8 cellular contexts compared by ENCODE assay signal in the genomic region with DNA sequence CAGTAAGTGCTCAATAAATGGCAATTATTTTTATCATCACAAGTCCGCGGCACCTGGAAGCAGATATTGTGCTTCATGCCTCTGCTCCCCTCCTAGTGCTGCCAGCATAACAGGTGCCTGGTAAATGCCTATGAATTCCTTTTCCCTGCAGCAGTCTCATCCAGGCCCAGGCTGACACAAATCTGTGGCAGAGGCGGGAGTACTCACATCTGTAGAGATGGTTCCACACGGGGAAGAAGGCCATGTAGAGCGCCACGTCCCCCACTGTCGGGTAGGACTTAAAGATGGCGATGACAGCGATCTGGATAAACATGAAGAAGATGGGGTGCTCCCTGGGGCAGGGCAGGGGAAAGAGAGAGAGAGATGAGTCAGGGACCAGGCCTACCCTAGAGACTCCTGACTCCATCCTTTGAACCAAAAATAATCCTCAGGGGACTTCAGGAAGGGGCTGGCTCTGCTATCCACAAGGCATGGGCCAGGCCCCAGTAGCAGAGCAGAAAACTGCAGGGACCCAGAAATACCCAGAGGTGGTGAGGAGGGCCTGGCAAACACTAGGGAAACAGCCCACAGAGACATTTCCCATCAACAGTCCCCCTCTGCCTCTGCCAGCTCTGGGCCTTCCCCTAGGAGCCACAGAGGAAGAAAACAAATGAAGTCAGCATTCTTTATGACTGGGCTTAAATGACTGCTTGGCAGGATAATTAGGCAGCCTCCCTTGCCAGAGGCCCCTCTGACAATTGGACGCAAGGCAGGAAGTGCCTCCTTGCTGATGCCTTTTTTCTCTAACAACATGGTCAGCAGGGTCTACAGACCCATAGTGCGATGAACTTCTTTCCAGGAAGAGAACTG. TPM values are rescaled to one million over a fixed set of nuclear protein-coding genes. Genes with fewer than 3 reads are reported as not detected.
DNase-seq lines count a peak whose midpoint lies in the region; ATAC-seq and TF ChIP-seq lines count a peak whose summit lies in the region.

No MANE protein-coding gene starts in this region.

- CTCF ChIA-PET in Calu3 (lab: Charles Lee), result interaction anchor here (1.0 to 2.6 kb wide), 2 partner anchors 10 to 188 kb away, joined by 3 to 34 read pairs; no protein-coding TSS in a partner anchor

- in situ Hi-C loops in ACHN (cut with HindIII; ENCODE audit: low pct_ligation_motif_present, low pct_unique_long_range_greater_than_20kb, low sequenced_read_pairs), result no loop called here

- H3K4me3 Mint-ChIP-seq in endodermal cell (no peak overlapping the region), neural progenitor cell (no peak overlapping the region), Calu3 (ENCODE audit: low read depth, unreplicated experiment) (no peak overlapping the region)

- no peak overlapping the region for H3K4me3 ChIP-seq in endodermal cell (ENCODE audit: low read length)
- H3K4me3 ChIP-seq in neural progenitor cell, result no peak overlapping the region

- H4K20me1 ChIP-seq in neural progenitor cell (ENCODE audit: low read depth), result no peaks in the 10 kb centered on the region

- H3K9ac ChIP-seq in endodermal cell (ENCODE audit: extremely low read depth, low read length, poor library complexity, severe bottlenecking), result no peak overlapping the region
- no peak overlapping the region for H3K9ac ChIP-seq in neural progenitor cell

- TF ChIP-seq CTCF in endodermal cell (conservative IDR thresholded peaks at IDR 0.05) (no peak), neural progenitor cell (IDR thresholded peaks at IDR 0.05) (no peak), Calu3 (IDR thresholded peaks at IDR 0.05; ENCODE audit: unreplicated experiment) (no peak)

- H3K4me1 ChIP-seq in endodermal cell (ENCODE audit: control insufficient read depth, insufficient read depth, low read length), result no peaks in the 10 kb centered on the region
- H3K4me1 ChIP-seq in neural progenitor cell, result peaks cover 4% of the 10 kb centered on the region

- ATAC-seq in GM21447 (IDR thresholded peaks at IDR 0.05; ENCODE audit: unreplicated experiment) (no peak), HG02885 (IDR thresholded peaks at IDR 0.05; ENCODE audit: poor library complexity, unreplicated experiment) (no peak)

- H3K27me3 ChIP-seq in endodermal cell (ENCODE audit: control insufficient read depth, insufficient read depth, low read length, poor library complexity, severe bottlenecking), result no peaks in the 10 kb centered on the region
- H3K27me3 ChIP-seq in neural progenitor cell, result no peaks in the 10 kb centered on the region

- peaks cover 24% of the 10 kb centered on the region for H3K36me3 ChIP-seq in endodermal cell (ENCODE audit: control insufficient read depth, insufficient read depth, low read length)
- no peaks in the 10 kb centered on the region for H3K36me3 ChIP-seq in neural progenitor cell

- H3K36me3 Mint-ChIP-seq in endodermal cell (ENCODE audit: low read depth) (peaks cover 31% of the 10 kb centered on the region), neural progenitor cell (peaks cover 6% of the 10 kb centered on the region), Calu3 (ENCODE audit: insufficient read depth, unreplicated experiment) (no peaks in the 10 kb centered on the region)

- H3K4me1 Mint-ChIP-seq in endodermal cell (peaks cover 5% of the 10 kb centered on the region), neural progenitor cell (no peaks in the 10 kb centered on the region), Calu3 (ENCODE audit: low read depth, unreplicated experiment) (peaks cover 17% of the 10 kb centered on the region)

- intact Hi-C loops in Calu3 (cut with micrococcal nuclease; ENCODE audit: unreplicated experiment), result no loop called here

- H3K79me2 ChIP-seq in neural progenitor cell (ENCODE audit: low read depth), result no peaks in the 10 kb centered on the region

- H3K27me3 Mint-ChIP-seq in endodermal cell (ENCODE audit: insufficient read depth) (no peaks in the 10 kb centered on the region), neural progenitor cell (ENCODE audit: insufficient read depth, low read depth) (peaks cover 2% of the 10 kb centered on the region), Calu3 (ENCODE audit: unreplicated experiment) (no peaks in the 10 kb centered on the region)

- no TSS peak for BruUV-seq in Calu3 (replicated peaks; lab: Mats Ljungman, UMichigan)

- whole genome bisulfite sequencing in endodermal cell (ENCODE audit: insufficient coverage in 1 of 2, insufficient read length in 1 of 2), 2 experiments, result 96 to 99% methylated on average over 10 to 11 of the region's 11 CpGs

- no peak overlapping the region for H3K4me2 ChIP-seq in neural progenitor cell

- H3K27ac Mint-ChIP-seq in endodermal cell (peak overlapping the region; percentile 16), neural progenitor cell (no peak overlapping the region), Calu3 (ENCODE audit: unreplicated experiment) (no peak overlapping the region)

- H3K27ac ChIP-seq in endodermal cell (ENCODE audit: low read depth, low read length) (no peak overlapping the region), neural progenitor cell (no peak overlapping the region)

- H3K9me3 ChIP-seq in endodermal cell (ENCODE audit: control insufficient read depth, low read length), result no peaks in the 10 kb centered on the region
- H3K9me3 ChIP-seq in neural progenitor cell (ENCODE audit: low read depth), result no peaks in the 10 kb centered on the region

- peak; percentile 58 for DNase-seq in GM04504 (ENCODE audit: low read depth)
- peak; percentile 42 for DNase-seq in NCI-H446 treated with DMSO at 0.1 percent for 48 hours (lab: John Stamatoyannopoulos, UW)
- DNase-seq in endodermal cell, result no peak
- DNase-seq in neural progenitor cell (ENCODE audit: low spot score), result peak; percentile 35
- no peak for DNase-seq in ACHN
- no peak for DNase-seq in Calu3

- H2AFZ ChIP-seq in neural progenitor cell (replicated peaks), result no peak overlapping the region

- H3K9me3 Mint-ChIP-seq in endodermal cell (no peaks in the 10 kb centered on the region), neural progenitor cell (no peaks in the 10 kb centered on the region), Calu3 (ENCODE audit: low read depth, unreplicated experiment) (no peaks in the 10 kb centered on the region)

- H3F3A ChIP-seq in neural progenitor cell (ENCODE audit: low read depth), result no peaks in the 10 kb centered on the region

RNA-seq across cellular contexts. Expression of a gene that starts 23.0 kb away (rescaled TPM):
- total RNA-seq in endodermal cell (10 to 100 TPM; 19.0 to 41.6 TPM), neural progenitor cell (ENCODE audit: low replicate concordance) (5.5 and 8.5 TPM in 2 replicates), Calu3 (2022) (0.78 and 0.95 TPM in 2 replicates)
- polyA plus RNA-seq in endodermal cell (2013, experiment 1 of 2), result 31.0 TPM
- 29.1 TPM for polyA plus RNA-seq in endodermal cell (2013, experiment 2 of 2)

Comparison
In these comparisons a context has a peak if more than half of its experiments do, and no peak if none do; other contexts are left out.
1. DNase-seq: peak in GM04504 (single experiment), NCI-H446 treated with DMSO at 0.1 percent for 48 hours (single experiment) and neural progenitor cell (single experiment); none in endodermal cell (single experiment), ACHN (single experiment) and Calu3 (single experiment).